Comparison of ENCODE assay signal across 9 cellular contexts in the genomic region with DNA sequence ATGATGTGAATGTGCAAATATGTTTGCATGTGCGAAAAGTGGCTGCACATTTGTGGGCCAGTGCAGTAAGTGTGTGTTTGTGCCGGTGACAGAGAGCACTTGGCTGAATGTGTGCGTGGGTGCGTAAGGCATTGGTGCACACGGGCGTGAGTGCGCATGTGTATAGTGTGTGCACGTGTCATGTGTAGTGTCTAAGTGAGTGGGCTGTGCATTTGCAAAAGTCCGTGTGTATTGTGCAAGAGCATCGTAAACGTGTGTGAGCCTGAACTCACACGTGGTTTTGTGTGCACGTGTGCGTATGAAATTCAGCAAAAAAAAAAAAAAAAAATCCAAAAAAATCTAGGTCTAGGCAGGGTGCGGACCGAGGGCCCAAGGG. TPM values are rescaled to one million over a fixed set of nuclear protein-coding genes. Genes with fewer than 3 reads are reported as not detected.
DNase-seq lines count a peak whose midpoint lies in the region; ATAC-seq, FAIRE-seq and TF ChIP-seq lines count a peak whose summit lies in the region.
"Had no signal": no experiment of that assay in that cellular context is flagged by ENCODE, and none has a peak within 500 bp of the region (broad histone marks: within the 10 kb centered on the region; RNA-seq: fewer than 3 reads in every experiment).

No MANE protein-coding gene starts in this region.

- DNase-seq in mammary epithelial cell (no peak), pancreas (no peak), NCI-H69 (lab: John Stamatoyannopoulos, UW) (no peak), GM19240 (ENCODE audit: insufficient read length, low spot score) (no peak), A172 (ENCODE audit: low spot score) (no peak)
- no peak for DNase-seq in central memory CD4-positive, alpha-beta T cell

- H3K4me1 ChIP-seq in mammary epithelial cell (ENCODE audit: insufficient read depth, low read length) (peaks cover 4% of the 10 kb centered on the region), pancreas (no peaks in the 10 kb centered on the region)

- H3K27me3 ChIP-seq in mammary epithelial cell (ENCODE audit: insufficient read depth, low read length) (peaks cover 30% of the 10 kb centered on the region), pancreas (peaks cover 0 to 6% (median 0%) of the 10 kb centered on the region in 4 donors)

- no peak overlapping the region for H3K9ac ChIP-seq in mammary epithelial cell (ENCODE audit: insufficient read depth, low read length)

- TF ChIP-seq POLR2A in GM19099 (IDR thresholded peaks at IDR 0.05; ENCODE audit: extremely low read depth, insufficient read length, low read depth): peak; percentile 15

- H2AFZ ChIP-seq in mammary epithelial cell (ENCODE audit: low read depth, low read length): no peak overlapping the region

- no peak for FAIRE-seq in pancreas (lab: Jason Lieb, UNC)

- 2% methylated on average over 12 of the region's 16 CpGs for WGBS in mammary epithelial cell (ENCODE audit: low coverage, missing lambda C conversion rate)
- 28 to 30% methylated on average over 16 of the region's 16 CpGs for WGBS in pancreas, 2 donors

- no peaks in the 10 kb centered on the region for H4K20me1 ChIP-seq in mammary epithelial cell (ENCODE audit: insufficient read depth, low read length)

- peak overlapping the region; percentile 71 for H3K4me2 ChIP-seq in mammary epithelial cell (ENCODE audit: insufficient read depth, low read depth, low read length)

- no TSS peak for BruUV-seq in mammary epithelial cell (replicated peaks; lab: Mats Ljungman, UMichigan)

- no peaks in the 10 kb centered on the region for H3K79me2 ChIP-seq in mammary epithelial cell (ENCODE audit: insufficient read depth, low read length)

- no peak for TF ChIP-seq CTCF in mammary epithelial cell (conservative IDR thresholded peaks at IDR 0.05 in 1 of 2, IDR thresholded peaks at IDR 0.05 in 1 of 2; ENCODE audit: extremely low read depth in 1 of 2, insufficient read depth in 1 of 2, low read depth in 1 of 2, low read length in 2 of 2)
- no peak for TF ChIP-seq CTCF in pancreas (IDR thresholded peaks at IDR 0.05)

- H3K9me3 ChIP-seq in mammary epithelial cell (replicated peaks; ENCODE audit: insufficient read depth, low read length) (no peaks in the 10 kb centered on the region), pancreas (no peaks in the 10 kb centered on the region)

- no peak overlapping the region for H3K27ac ChIP-seq in mammary epithelial cell (ENCODE audit: insufficient read depth, low read depth, low read length)
- H3K27ac ChIP-seq in pancreas: no peak overlapping the region

- ATAC-seq in HG03432 (IDR thresholded peaks at IDR 0.05; ENCODE audit: unreplicated experiment) (peak; percentile 18), pancreas (peak in 3 of 4 donors; percentile 13 to 39 (median 31))

- dilution Hi-C loops in mammary epithelial cell (cut with HindIII; ENCODE audit: low sequenced_read_pairs): no loop called here

- H3K36me3 ChIP-seq in mammary epithelial cell (ENCODE audit: insufficient read depth, low read length) (no peaks in the 10 kb centered on the region), pancreas (no peaks in the 10 kb centered on the region)

- in situ Hi-C loops in mammary epithelial cell (cut with MboI; ENCODE audit: low sequenced_read_pairs in 2 of 2): loop anchor here (5.0 to 25.0 kb wide), 3 partner anchors 409 to 1344 kb away; no protein-coding TSS in a partner anchor

- H3K4me3 ChIP-seq in mammary epithelial cell (replicated peaks in 1 of 3; ENCODE audit: insufficient read depth in 1 of 3, low read depth in 2 of 3, low read length in 3 of 3) (peak overlapping the region in 2 of 3 experiments; percentile 14 to 28), pancreas (peak overlapping the region in 1 of 4 donors; percentile 21)

- intact Hi-C loops in mammary epithelial cell (cut with micrococcal nuclease): loop anchor here (1.0 to 10.0 kb wide), 5 partner anchors 221 to 1341 kb away; partner anchors contain the start of gene CLINT1
- intact Hi-C loops in pancreas (cut with DNase I): loop anchor here (5.0 to 10.0 kb wide), 5 partner anchors 409 to 1031 kb away; no protein-coding TSS in a partner anchor

- CTCF ChIA-PET in mammary epithelial cell (lab: Charles Lee; ENCODE audit: low non-redundant PET): interaction anchor here (0.6 to 1.4 kb wide), 8 partner anchors 348 to 1031 kb away, joined by 3 to 11 read pairs (median 4); no protein-coding TSS in a partner anchor

RNA-seq across cellular contexts. Expression of gene EBF1, which starts 6.5 kb away (rescaled TPM):
- total RNA-seq in mammary epithelial cell (under 1 TPM in 1 of 2 donors, not detected in 1; under 0.01 TPM), pancreas (1 to 10 TPM; 1.3 to 6.1 (median 2.9) TPM)
- polyA plus RNA-seq in mammary epithelial cell (not detected), pancreas (1 to 10 TPM; 1.5 to 2.6 TPM)
- not detected for polyA minus RNA-seq in mammary epithelial cell
- total RNA-seq in A172 (2014; rRNA removed; shearing (Covaris generic)): 1.6 and 2.1 TPM in 2 replicates
- total RNA-seq: RPMI7951 had no signal
